8 cellular contexts compared by ENCODE assay signal in genomic region chr18:27263369-27263768, GRCh38.
"Had no signal": no experiment of that assay in that cellular context is flagged by ENCODE, and none has a peak within 500 bp of the region (broad histone marks: within the 10 kb centered on the region; RNA-seq: fewer than 3 reads in every experiment).

No MANE protein-coding gene starts in this region.

- DNase-seq: GDM1, GF-D8 had no signal

- H3K4me3 ChIP-seq: GM12878 had no signal

- ATAC-seq: GM12878 had no signal

- FAIRE-seq: G401.6, GM12878, GM12891, GM12892, GM18507, GM19239 had no signal
